In genomic region chr1:235407419-235407818, GRCh38 we compare ENCODE assay signal across 1 cellular context.
TF ChIP-seq lines count a peak whose summit lies in the region.

No MANE protein-coding gene starts in this region.

TF ChIP-seq in IMR-90, 13 proteins besides CTCF, POLR2A, EP300 and RAD21:
- TF ChIP-seq RFX5 (IDR thresholded peaks at IDR 0.05; ENCODE audit: low read depth, low read length) (no peak), MXI1 (IDR thresholded peaks at IDR 0.05; ENCODE audit: borderline replicate concordance, low read depth, low read length) (no peak), ELK1 (IDR thresholded peaks at IDR 0.05; ENCODE audit: borderline replicate concordance, low read depth, low read length) (no peak), CHD1 (IDR thresholded peaks at IDR 0.05; ENCODE audit: low read depth, low read length) (no peak), SMC3 (IDR thresholded peaks at IDR 0.05; ENCODE audit: low read depth, low read length) (no peak), MAZ (IDR thresholded peaks at IDR 0.05; ENCODE audit: borderline replicate concordance, low read depth, low read length) (no peak), BHLHE40 (IDR thresholded peaks at IDR 0.05; ENCODE audit: low read depth, low read length) (no peak), NFE2L2 (IDR thresholded peaks at IDR 0.05; ENCODE audit: low read depth, low read length) (no peak), MAFK (IDR thresholded peaks at IDR 0.05; ENCODE audit: low read depth, low read length) (no peak), USF2 (IDR thresholded peaks at IDR 0.05; ENCODE audit: low read depth, low read length) (no peak), CEBPB (IDR thresholded peaks at IDR 0.05; ENCODE audit: low read depth, low read length) (no peak), FOS (IDR thresholded peaks at IDR 0.05; ENCODE audit: low read depth, low read length) (no peak), RCOR1 (IDR thresholded peaks at IDR 0.05; ENCODE audit: insufficient replicate concordance, low read length) (no peak)
